Comparison of ENCODE assay signal across 8 cellular contexts in genomic region chr1:1205769-1206375, GRCh38. TPM values are rescaled to one million over a fixed set of nuclear protein-coding genes. Genes with fewer than 3 reads are reported as not detected.
A peak's percentile ranks its signal among the peaks of the same experiment; 100 is the strongest.
DNase-seq lines count a peak whose midpoint lies in the region; ATAC-seq and TF ChIP-seq lines count a peak whose summit lies in the region.

No MANE protein-coding gene starts in this region.

- peaks cover 25% of the 10 kb centered on the region for H3K4me1 ChIP-seq in PC-3 (ENCODE audit: insufficient read depth, low read length)
- H3K4me1 ChIP-seq in effector memory CD4-positive, alpha-beta T cell (ENCODE audit: control insufficient read depth, insufficient read depth, low read length, poor library complexity, severe bottlenecking) = peaks cover 48% of the 10 kb centered on the region
- peaks cover 5% of the 10 kb centered on the region for H3K4me1 ChIP-seq in rectal smooth muscle tissue (ENCODE audit: control insufficient read depth, insufficient read depth, low read length)

- peak overlapping the region; percentile 63 for H3K9ac ChIP-seq in PC-3 (ENCODE audit: low read length)
- H3K9ac ChIP-seq in rectal smooth muscle tissue (ENCODE audit: low read length) = no peak overlapping the region

- no peak overlapping the region for H3K27ac Mint-ChIP-seq in osteocyte (ENCODE audit: unreplicated experiment)

- peak overlapping the region; percentile 93 for H3K4me2 ChIP-seq in PC-3 (ENCODE audit: low read length)

- intact Hi-C loops in PC-3 (cut with micrococcal nuclease) = no loop called here

- POLR2A ChIA-PET in PC-3 (lab: Charles Lee; ENCODE audit: unreplicated experiment) = no interaction called here

- H3K4me3 Mint-ChIP-seq in osteocyte (ENCODE audit: unreplicated experiment) = no peak overlapping the region

- no peak for TF ChIP-seq CTCF in PC-3 (conservative IDR thresholded peaks at IDR 0.05; ENCODE audit: low read depth, low read length)
- no peak for TF ChIP-seq CTCF in osteocyte (IDR thresholded peaks at IDR 0.05)

- H3K36me3 Mint-ChIP-seq in osteocyte (ENCODE audit: unreplicated experiment) = no peaks in the 10 kb centered on the region

- H3F3A ChIP-seq in PC-3 (ENCODE audit: low read length, unreplicated experiment) = no peaks in the 10 kb centered on the region

- H3K9me3 Mint-ChIP-seq in osteocyte (ENCODE audit: unreplicated experiment) = no peaks in the 10 kb centered on the region

- CTCF ChIA-PET in PC-3 (lab: Charles Lee) = no interaction called here

- H3K27me3 ChIP-seq in PC-3 (ENCODE audit: low read length) (no peaks in the 10 kb centered on the region), rectal smooth muscle tissue (ENCODE audit: control insufficient read depth, insufficient read depth, low read length) (peaks cover 24% of the 10 kb centered on the region)
- H3K27me3 ChIP-seq in effector memory CD4-positive, alpha-beta T cell (replicated peaks; ENCODE audit: control insufficient read depth, insufficient read depth, low read length, poor library complexity, severe bottlenecking) = no peaks in the 10 kb centered on the region

- H4K20me1 ChIP-seq in PC-3 (ENCODE audit: low read length) = no peaks in the 10 kb centered on the region

- no peaks in the 10 kb centered on the region for H3K36me3 ChIP-seq in PC-3 (ENCODE audit: low read depth, low read length)
- no peaks in the 10 kb centered on the region for H3K36me3 ChIP-seq in effector memory CD4-positive, alpha-beta T cell (ENCODE audit: control insufficient read depth, insufficient read depth, low read length)
- no peaks in the 10 kb centered on the region for H3K36me3 ChIP-seq in rectal smooth muscle tissue (ENCODE audit: control insufficient read depth, insufficient read depth, low read length)

- H3K27me3 Mint-ChIP-seq in osteocyte (ENCODE audit: unreplicated experiment) = no peaks in the 10 kb centered on the region

- peaks cover 12% of the 10 kb centered on the region for H3K79me2 ChIP-seq in PC-3 (ENCODE audit: low read length)

- peak overlapping the region; percentile 66 for H2AFZ ChIP-seq in PC-3 (ENCODE audit: low read length)

- no TSS peak for BruUV-seq in PC-3 (replicated peaks; lab: Mats Ljungman, UMichigan)

- H3K27ac ChIP-seq in PC-3 (ENCODE audit: low read length) (no peak overlapping the region), rectal smooth muscle tissue (ENCODE audit: low read depth, low read length) (no peak overlapping the region)
- H3K27ac ChIP-seq in effector memory CD4-positive, alpha-beta T cell (ENCODE audit: insufficient read depth, low read length, poor library complexity, severe bottlenecking) = peak overlapping the region; percentile 83

- no peaks in the 10 kb centered on the region for H3K9me3 ChIP-seq in PC-3 (ENCODE audit: low read length)
- H3K9me3 ChIP-seq in effector memory CD4-positive, alpha-beta T cell (ENCODE audit: control insufficient read depth, low read length) = no peaks in the 10 kb centered on the region

- no peaks in the 10 kb centered on the region for H3K9me2 ChIP-seq in PC-3 (replicated peaks; ENCODE audit: low read length)

- ATAC-seq in PC-3 (no peak), GM19455 (IDR thresholded peaks at IDR 0.05; ENCODE audit: unreplicated experiment) (no peak)

- peaks cover 20% of the 10 kb centered on the region for H3K4me1 Mint-ChIP-seq in osteocyte (ENCODE audit: unreplicated experiment)

- H3K4me3 ChIP-seq in PC-3 (ENCODE audit: low read length) (peak overlapping the region; percentile 68), rectal smooth muscle tissue (ENCODE audit: low read length) (peak overlapping the region; percentile 21)
- H3K4me3 ChIP-seq in effector memory CD4-positive, alpha-beta T cell (ENCODE audit: insufficient read depth, low read depth, low read length, poor library complexity, severe bottlenecking) = peak overlapping the region; percentile 55

- DNase-seq in GF-D8 (lab: John Stamatoyannopoulos, UW) = peak; percentile 51
- no peak for DNase-seq in PC-3
- DNase-seq in effector memory CD4-positive, alpha-beta T cell = no peak
- no peak for DNase-seq in NCI-H1092 (lab: John Stamatoyannopoulos, UW)
- DNase-seq in NK-92 treated with Interleukin-12 subunit alpha and Interleukin-12 subunit beta, amount 100 ng/mL, for 24 hours (lab: John Stamatoyannopoulos, UW) = no peak
- no peak for DNase-seq in osteocyte (ENCODE audit: extremely low spot score, unreplicated experiment)

RNA-seq across cellular contexts. Expression of gene TNFRSF18, which starts 0.5 kb away (rescaled TPM):
- total RNA-seq in PC-3 (2014; rRNA removed) (87.2 and 120 TPM in 2 replicates), osteocyte (not detected in 2 replicates)

RNA-seq across cellular contexts. Expression of gene TNFRSF4, which starts 8.1 kb away (rescaled TPM):
- total RNA-seq in PC-3 (2014; rRNA removed) = 0.11 and 0.17 TPM in 2 replicates
- total RNA-seq in osteocyte = 0.19 TPM in 1 of 2 replicates, not detected in the other

RNA-seq across cellular contexts. Expression of gene SDF4, which starts 25.9 kb away (rescaled TPM):
- 254 and 317 TPM in 2 replicates for total RNA-seq in PC-3 (2014; rRNA removed)
- total RNA-seq in osteocyte = 196 and 200 TPM in 2 replicates

RNA-seq across cellular contexts. Expression of gene B3GALT6, which starts 26.2 kb away (rescaled TPM):
- total RNA-seq in PC-3 (2014; rRNA removed) (74.0 and 92.2 TPM in 2 replicates), osteocyte (38.6 and 39.8 TPM in 2 replicates)

RNA-seq across cellular contexts. Expression of gene TTLL10, which starts 32.2 kb away (rescaled TPM):
- 0.36 and 0.46 TPM in 2 replicates for total RNA-seq in PC-3 (2014; rRNA removed)
- not detected in 2 replicates for total RNA-seq in osteocyte

Comparison
In these comparisons a context has a peak if more than half of its experiments do, and no peak if none do; other contexts are left out.
1. RNA of gene TNFRSF18, which starts 0.5 kb away (total RNA-seq): 87.2 to 120 TPM in PC-3; not detected in osteocyte; every median in the first group is over 10 times any median in the second.
2. Peak in every context shown above with its lines, with median percentiles within 50 percentile points of each other: H3K4me3 ChIP-seq.